ENCODE assay signal across 24 cellular contexts in genomic region chr1:5368211-5368610, GRCh38.
DNase-seq lines count a peak whose midpoint lies in the region; ATAC-seq, FAIRE-seq and TF ChIP-seq lines count a peak whose summit lies in the region.
"Had no signal": no experiment of that assay in that cellular context is flagged by ENCODE, and none has a peak within 500 bp of the region (broad histone marks: within the 10 kb centered on the region; RNA-seq: fewer than 3 reads in every experiment).

No MANE protein-coding gene starts in this region.

- TF ChIP-seq CTCF in nephron (IDR thresholded peaks at IDR 0.05; ENCODE audit: unreplicated experiment in 3 of 3): no peak
- TF ChIP-seq CTCF in neural progenitor cell (IDR thresholded peaks at IDR 0.05): no peak

- peak overlapping the region; percentile 7 to 39 (median 35) for H3K27ac Mint-ChIP-seq in nephron
- H3K27ac Mint-ChIP-seq in neural progenitor cell: peak overlapping the region; percentile 5
- H3K27ac Mint-ChIP-seq: CD14-positive monocyte; CD4-positive, alpha-beta T cell; CD8-positive, alpha-beta T cell had no signal

- H3K4me1 Mint-ChIP-seq in nephron (no peaks in the 10 kb centered on the region), neural progenitor cell (peaks cover 28% of the 10 kb centered on the region)

- peaks cover 15% of the 10 kb centered on the region for H3K4me1 ChIP-seq in neural progenitor cell
- H3K4me1 ChIP-seq: BE2C, BLaER1, Caco-2 had no signal

- H3K4me3 ChIP-seq in neural progenitor cell: no peak overlapping the region
- H3K4me3 ChIP-seq: BLaER1 had no signal

- H3K9me3 ChIP-seq in neural progenitor cell (ENCODE audit: low read depth): no peaks in the 10 kb centered on the region
- H3K9me3 ChIP-seq: BE2C, Caco-2 had no signal

- H3K36me3 Mint-ChIP-seq in nephron (ENCODE audit: low read depth): no peaks in the 10 kb centered on the region
- H3K36me3 Mint-ChIP-seq in neural progenitor cell: no peaks in the 10 kb centered on the region
- H3K36me3 Mint-ChIP-seq: CD14-positive monocyte; CD8-positive, alpha-beta T cell had no signal

- H3K9ac ChIP-seq in neural progenitor cell: no peak overlapping the region
- H3K9ac ChIP-seq: BLaER1 had no signal

- no peaks in the 10 kb centered on the region for H4K20me1 ChIP-seq in neural progenitor cell (ENCODE audit: low read depth)
- H4K20me1 ChIP-seq: BLaER1 had no signal

- H3K79me2 ChIP-seq in neural progenitor cell (ENCODE audit: low read depth): no peaks in the 10 kb centered on the region

- peaks cover 64% of the 10 kb centered on the region for H3K27me3 Mint-ChIP-seq in nephron (ENCODE audit: low read depth)
- peaks cover 2% of the 10 kb centered on the region for H3K27me3 Mint-ChIP-seq in neural progenitor cell (ENCODE audit: insufficient read depth, low read depth)

- H3K9me3 Mint-ChIP-seq in nephron (peaks cover 13% of the 10 kb centered on the region), neural progenitor cell (peaks cover 8% of the 10 kb centered on the region)

- H3K4me2 ChIP-seq in neural progenitor cell: peak overlapping the region; percentile 57
- H3K4me2 ChIP-seq: BLaER1 had no signal

- no peaks in the 10 kb centered on the region for H3K36me3 ChIP-seq in neural progenitor cell
- H3K36me3 ChIP-seq: BE2C, BLaER1 had no signal

- peaks cover 2% of the 10 kb centered on the region for H3F3A ChIP-seq in neural progenitor cell (ENCODE audit: low read depth)

- H3K4me3 Mint-ChIP-seq in nephron (no peak overlapping the region), neural progenitor cell (no peak overlapping the region)
- H3K4me3 Mint-ChIP-seq: CD14-positive monocyte; CD4-positive, alpha-beta T cell; CD8-positive, alpha-beta T cell had no signal

- DNase-seq in left kidney (ENCODE audit: low read depth, low spot score) (peak; percentile 32), neural progenitor cell (ENCODE audit: low spot score) (no peak), NCI-H2081 (lab: John Stamatoyannopoulos, UW) (no peak), HTR-8/SVneo (ENCODE audit: insufficient read length, low spot score) (no peak), CD1c-positive myeloid dendritic cell (ENCODE audit: extremely low spot score) (no peak)
- DNase-seq: 8988T; ACHN; BE2C; C1 segment of cervical spinal cord; Caco-2; Calu3; CD4-positive, alpha-beta T cell; CD8-positive, alpha-beta T cell; DMS79 treated with DMSO at 0.1 percent for 48 hours; GF-D8 had no signal

- no peak for ATAC-seq in HG02885 (IDR thresholded peaks at IDR 0.05; ENCODE audit: poor library complexity, unreplicated experiment)
- ATAC-seq: CD8-positive, alpha-beta T cell had no signal

- no peak for FAIRE-seq in HTR-8/SVneo (lab: Jason Lieb, UNC)
- FAIRE-seq: A204.1, D721Med, G401.6, GM12891, GM19239 had no signal

- H3K27ac ChIP-seq in neural progenitor cell: peak overlapping the region; percentile 13
- H3K27ac ChIP-seq: BLaER1 had no signal

- H2AFZ ChIP-seq in neural progenitor cell (replicated peaks): no peak overlapping the region

- no peaks in the 10 kb centered on the region for H3K27me3 ChIP-seq in neural progenitor cell
- H3K27me3 ChIP-seq: BE2C, BLaER1 had no signal
